In genomic region chr7:87877641-87878040, GRCh38 we compare ENCODE assay signal across 8 cellular contexts. TPM values are rescaled to one million over a fixed set of nuclear protein-coding genes. Genes with fewer than 3 reads are reported as not detected.
DNase-seq lines count a peak whose midpoint lies in the region; ATAC-seq and TF ChIP-seq lines count a peak whose summit lies in the region.

No MANE protein-coding gene starts in this region.

- intact Hi-C loops in tibial artery (cut with DNase I; ENCODE audit: low total_unique reads) = no loop called here

- H3K36me3 ChIP-seq in kidney epithelial cell (ENCODE audit: control insufficient read depth, insufficient read depth, low read length) = no peaks in the 10 kb centered on the region
- no peaks in the 10 kb centered on the region for H3K36me3 ChIP-seq in tibial artery

- H3K4me1 ChIP-seq in tibial artery = peaks cover 0 to 24% (median 9%) of the 10 kb centered on the region in 4 donors

- peaks cover 87% of the 10 kb centered on the region for H3K36me3 Mint-ChIP-seq in activated T-cell treated with anti-CD3 and anti-CD28 coated beads, Interleukin-2, amount 50 U/mL, for 24 hours (ENCODE audit: low read depth)
- H3K36me3 Mint-ChIP-seq in activated naive CD8-positive, alpha-beta T cell treated with anti-CD3 and anti-CD28 coated beads for 36 hours = peaks cover 50% of the 10 kb centered on the region

- H3K27me3 ChIP-seq in kidney epithelial cell (ENCODE audit: control insufficient read depth, insufficient read depth, low read length) (no peaks in the 10 kb centered on the region), tibial artery (no peaks in the 10 kb centered on the region)

- peak overlapping the region; percentile 91 to 94 for H3K27ac ChIP-seq in tibial artery

- ATAC-seq in HG03571 (IDR thresholded peaks at IDR 0.05; ENCODE audit: unreplicated experiment) = no peak

- H3K27ac Mint-ChIP-seq in activated T-cell treated with anti-CD3 and anti-CD28 coated beads, Interleukin-2, amount 50 U/mL, for 24 hours = peak overlapping the region; percentile 96
- peak overlapping the region; percentile 95 for H3K27ac Mint-ChIP-seq in activated naive CD8-positive, alpha-beta T cell treated with anti-CD3 and anti-CD28 coated beads for 36 hours

- TF ChIP-seq POLR2A in erythroblast (IDR thresholded peaks at IDR 0.05; ENCODE audit: low read length) = no peak

- no peak for DNase-seq in activated T-cell treated with anti-CD3 and anti-CD28 coated beads, Interleukin-2, amount 50 U/mL, for 24 hours
- DNase-seq in activated T-cell treated with anti-CD3 and anti-CD28 coated beads, Interleukin-2, amount 50 U/mL, for 48 hours = no peak
- no peak for DNase-seq in activated naive CD8-positive, alpha-beta T cell treated with anti-CD3 and anti-CD28 coated beads for 36 hours
- no peak for DNase-seq in kidney epithelial cell (ENCODE audit: low read depth)
- no peak for DNase-seq in tibial artery
- no peak for DNase-seq in erythroblast (lab: John Stamatoyannopoulos, UW)
- DNase-seq in stimulated activated CD4-positive, alpha-beta T cell treated with anti-CD3 and anti-CD28 coated beads, Interleukin-12 subunit alpha, Interleukin-12 subunit beta, amount 100 ng/mL, for 4 hours = no peak

- H3K4me3 ChIP-seq in kidney epithelial cell (ENCODE audit: low read depth, low read length) (peak overlapping the region; percentile 54), tibial artery (peak overlapping the region; percentile 90 to 93)

- peak overlapping the region; percentile 97 for H3K4me3 Mint-ChIP-seq in activated T-cell treated with anti-CD3 and anti-CD28 coated beads, Interleukin-2, amount 50 U/mL, for 24 hours
- peak overlapping the region; percentile 87 for H3K4me3 Mint-ChIP-seq in activated naive CD8-positive, alpha-beta T cell treated with anti-CD3 and anti-CD28 coated beads for 36 hours

- peaks cover 3% of the 10 kb centered on the region for H3K9me3 Mint-ChIP-seq in activated T-cell treated with anti-CD3 and anti-CD28 coated beads, Interleukin-2, amount 50 U/mL, for 24 hours
- peaks cover 3% of the 10 kb centered on the region for H3K9me3 Mint-ChIP-seq in activated naive CD8-positive, alpha-beta T cell treated with anti-CD3 and anti-CD28 coated beads for 36 hours

- no peaks in the 10 kb centered on the region for H3K9me3 ChIP-seq in tibial artery

- H3K27me3 Mint-ChIP-seq in activated T-cell treated with anti-CD3 and anti-CD28 coated beads, Interleukin-2, amount 50 U/mL, for 24 hours = no peaks in the 10 kb centered on the region
- H3K27me3 Mint-ChIP-seq in activated naive CD8-positive, alpha-beta T cell treated with anti-CD3 and anti-CD28 coated beads for 36 hours = no peaks in the 10 kb centered on the region

- TF ChIP-seq CTCF in kidney epithelial cell (IDR thresholded peaks at IDR 0.05; ENCODE audit: insufficient read depth, low read length, poor library complexity, severe bottlenecking) (no peak), tibial artery (IDR thresholded peaks at IDR 0.05) (no peak)

- peaks cover 54% of the 10 kb centered on the region for H3K4me1 Mint-ChIP-seq in activated T-cell treated with anti-CD3 and anti-CD28 coated beads, Interleukin-2, amount 50 U/mL, for 24 hours (ENCODE audit: low read depth)
- H3K4me1 Mint-ChIP-seq in activated naive CD8-positive, alpha-beta T cell treated with anti-CD3 and anti-CD28 coated beads for 36 hours = peaks cover 46% of the 10 kb centered on the region

RNA-seq across cellular contexts. Expression of gene DBF4, which starts 1.3 kb away (rescaled TPM):
- total RNA-seq in activated naive CD8-positive, alpha-beta T cell treated with anti-CD3 and anti-CD28 coated beads for 36 hours = 10 to 100 TPM; 86.3 to 88.8 TPM
- 17.0 and 22.8 TPM in 2 replicates for total RNA-seq in kidney epithelial cell

RNA-seq across cellular contexts. Expression of gene SLC25A40, which starts 1.5 kb away (rescaled TPM):
- total RNA-seq in activated naive CD8-positive, alpha-beta T cell treated with anti-CD3 and anti-CD28 coated beads for 36 hours = 10 to 100 TPM; 36.1 to 45.9 TPM
- 10.5 and 25.3 TPM in 2 replicates for total RNA-seq in kidney epithelial cell

RNA-seq across cellular contexts. Expression of gene ADAM22, which starts 56.4 kb away (rescaled TPM):
- 1 to 10 TPM; 2.3 to 3.5 TPM for total RNA-seq in activated naive CD8-positive, alpha-beta T cell treated with anti-CD3 and anti-CD28 coated beads for 36 hours
- total RNA-seq in kidney epithelial cell = 0.89 and 1.4 TPM in 2 replicates
